26 cellular contexts compared by ENCODE assay signal in the genomic region with DNA sequence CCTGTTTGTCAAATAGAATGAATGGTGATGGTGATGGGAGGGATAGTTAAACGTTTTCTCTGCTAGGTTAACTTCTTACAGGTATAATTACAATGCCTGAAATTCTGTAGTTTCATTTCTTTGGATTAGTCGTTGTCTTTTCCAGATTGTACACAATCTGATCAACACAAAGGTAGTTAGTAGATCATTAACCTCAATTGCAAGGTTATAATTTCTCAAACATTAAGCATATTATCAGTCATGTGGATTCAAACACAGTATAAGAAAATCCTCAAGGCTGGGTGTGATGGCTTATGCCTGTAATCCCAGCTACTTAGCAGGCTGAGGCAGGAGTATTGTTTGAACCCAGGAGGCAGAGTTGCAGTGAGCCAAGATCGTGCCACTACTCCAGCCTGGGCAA. TPM values are rescaled to one million over a fixed set of nuclear protein-coding genes. Genes with fewer than 3 reads are reported as not detected.
DNase-seq lines count a peak whose midpoint lies in the region; FAIRE-seq and TF ChIP-seq lines count a peak whose summit lies in the region.
"Had no signal": no experiment of that assay in that cellular context is flagged by ENCODE, and none has a peak within 500 bp of the region (broad histone marks: within the 10 kb centered on the region; RNA-seq: fewer than 3 reads in every experiment).

No MANE protein-coding gene starts in this region.

- H3K14ac ChIP-seq in H1 (ENCODE audit: insufficient read length) = no peak overlapping the region

- peak overlapping the region; percentile 42 to 92 (median 53) for H3K27ac Mint-ChIP-seq in nephron
- H3K27ac Mint-ChIP-seq: activated naive CD4-positive, alpha-beta T cell treated with anti-CD3 and anti-CD28 coated beads for 36 hours; activated T-cell treated with anti-CD3 and anti-CD28 coated beads, Interleukin-2, amount 50 U/mL, for 72 hours; T-helper 2 cell treated with Interferon-gamma antibody and Interleukin-4, amounts not matched to agents 5 μg/mL and 100 μg/mL, for 36 hours had no signal

- H3K9me3 Mint-ChIP-seq in nephron = no peaks in the 10 kb centered on the region
- H3K9me3 Mint-ChIP-seq: activated naive CD4-positive, alpha-beta T cell treated with anti-CD3 and anti-CD28 coated beads for 36 hours; activated T-cell treated with anti-CD3 and anti-CD28 coated beads, Interleukin-2, amount 50 U/mL, for 72 hours; immature natural killer cell; naive B cell; T-helper 2 cell treated with Interferon-gamma antibody and Interleukin-4, amounts not matched to agents 5 μg/mL and 100 μg/mL, for 36 hours had no signal

- peaks cover 76% of the 10 kb centered on the region for H3K36me3 Mint-ChIP-seq in nephron (ENCODE audit: low read depth)

- H4K91ac ChIP-seq in H1 (replicated peaks; ENCODE audit: insufficient read length, low read length) = no peak overlapping the region

- TF ChIP-seq CTCF in H1 (IDR thresholded peaks at IDR 0.05; ENCODE audit: control extremely low read depth in 1 of 3, insufficient read depth in 1 of 3, low read depth in 1 of 3, low read length in 3 of 3) (no peak), nephron (IDR thresholded peaks at IDR 0.05; ENCODE audit: unreplicated experiment in 3 of 3) (no peak), transverse colon (IDR thresholded peaks at IDR 0.05) (no peak)

- POLR2A ChIA-PET in H1 (lab: Charles Lee; ENCODE audit: partially characterized antibody) = interaction anchor here (0.6 to 15.0 kb wide), 8 partner anchors 6 to 281 kb away, joined by 3 to 124 read pairs (median 4); no protein-coding TSS in a partner anchor
- POLR2A ChIA-PET in HEK293T (lab: Yijun Ruan, JAX) = no interaction called here

- H4K20me1 ChIP-seq in H1 (replicated peaks in 1 of 2; ENCODE audit: control insufficient read depth in 1 of 2, insufficient read depth in 2 of 2, low read length in 2 of 2) = peaks cover 0 to 1% of the 10 kb centered on the region in 2 experiments

- intact Hi-C loops in transverse colon (cut with DNase I; ENCODE audit: low total_unique reads) = no loop called here

- H3K27me3 Mint-ChIP-seq in nephron (ENCODE audit: low read depth) = no peaks in the 10 kb centered on the region
- H3K27me3 Mint-ChIP-seq: naive B cell had no signal

- H4K8ac ChIP-seq in H1 (ENCODE audit: extremely low read depth, insufficient read depth, low read length) = no peak overlapping the region

- peak; percentile 32 for FAIRE-seq in H1 (lab: Jason Lieb, UNC)
- FAIRE-seq: frontal cortex had no signal

- H2BK15ac ChIP-seq in H1 (ENCODE audit: low read length) = no peak overlapping the region

- H2BK120ac ChIP-seq in H1 (replicated peaks; ENCODE audit: low read depth, low read length) = no peak overlapping the region

- WGBS in H1 (ENCODE audit: extremely low coverage in 1 of 2, insufficient coverage in 1 of 2, insufficient read length in 1 of 2, insufficient replicate concordance in 2 of 2, low coverage in 1 of 2, low lambda C conversion rate in 2 of 2, missing lambda C conversion rate in 1 of 2), 2 experiments = 96% methylated on average over 3 of the region's 3 CpGs; no CpG with 5 or more reads in 1 of the 2 experiments
- WGBS in transverse colon (ENCODE audit: low coverage in 1 of 2), 2 donors = 44 to 51% methylated on average over 3 of the region's 3 CpGs

- H3K4me3 Mint-ChIP-seq in nephron = no peak overlapping the region
- H3K4me3 Mint-ChIP-seq: activated naive CD4-positive, alpha-beta T cell treated with anti-CD3 and anti-CD28 coated beads for 36 hours; activated T-cell treated with anti-CD3 and anti-CD28 coated beads, Interleukin-2, amount 50 U/mL, for 72 hours; immature natural killer cell; naive B cell; T-helper 2 cell treated with Interferon-gamma antibody and Interleukin-4, amounts not matched to agents 5 μg/mL and 100 μg/mL, for 36 hours had no signal

- no peak overlapping the region for H4K5ac ChIP-seq in H1 (ENCODE audit: insufficient read length, low read depth, low read length)

- no peak overlapping the region for H3K4me2 ChIP-seq in H1 (ENCODE audit: insufficient read depth in 1 of 2, low read depth in 2 of 2, low read length in 2 of 2)
- H3K4me2 ChIP-seq: KMS-11, smooth muscle cell had no signal

- H3K79me2 ChIP-seq in H1 (ENCODE audit: control insufficient read depth in 1 of 2, insufficient read depth in 2 of 2, low read length in 2 of 2) = no peaks in the 10 kb centered on the region

- no peak overlapping the region for H3K56ac ChIP-seq in H1 (replicated peaks; ENCODE audit: insufficient read length, low read depth, low read length)

- peak overlapping the region; percentile 71 for H3K27ac ChIP-seq in angular gyrus (ENCODE audit: low read depth, low read length)
- H3K27ac ChIP-seq in H1 (ENCODE audit: low read depth, low read length) = no peak overlapping the region
- H3K27ac ChIP-seq in transverse colon = peak overlapping the region; percentile 8 to 55 (median 53)
- H3K27ac ChIP-seq: C4-2B, KMS-11 had no signal

- H3K18ac ChIP-seq in H1 (ENCODE audit: extremely low read depth, low read length) = no peak overlapping the region

- H3K4me3 ChIP-seq in H1 (ENCODE audit: extremely low read depth in 1 of 4, insufficient read depth in 2 of 4, low read depth in 3 of 4, low read length in 4 of 4) = no peak overlapping the region
- H3K4me3 ChIP-seq in transverse colon = no peak overlapping the region
- H3K4me3 ChIP-seq: smooth muscle cell had no signal

- no peak overlapping the region for H2AFZ ChIP-seq in H1 (ENCODE audit: low read length)

- no peak overlapping the region for H2BK20ac ChIP-seq in H1 (ENCODE audit: low read length)

- H3K27me3 ChIP-seq in H1 (replicated peaks in 1 of 4; ENCODE audit: control insufficient read depth in 3 of 4, extremely low read depth in 1 of 4, insufficient read depth in 3 of 4, low read length in 3 of 4) (no peaks in the 10 kb centered on the region), transverse colon (no peaks in the 10 kb centered on the region)

- H2BK5ac ChIP-seq in H1 (ENCODE audit: low read depth, low read length) = no peak overlapping the region

- DNase-seq in H1 (ENCODE audit: low read depth in 1 of 2, low spot score in 2 of 2) (no peak), transverse colon (no peak), HEK293T (ENCODE audit: extremely low spot score) (no peak), dermis blood vessel endothelial cell (no peak)
- no peak for DNase-seq in activated CD8-positive, alpha-beta memory T cell treated with anti-CD3 and anti-CD28 coated beads, Interleukin-2, amount 50 U/mL, for 4 hours
- DNase-seq: activated CD4-positive, alpha-beta T cell treated with anti-CD3 and anti-CD28 coated beads for 4 hours; activated naive CD4-positive, alpha-beta T cell treated with anti-CD3 and anti-CD28 coated beads for 36 hours; activated T-cell treated with anti-CD3 and anti-CD28 coated beads, Interleukin-2, amount 50 U/mL, for 72 hours; Caco-2; DND-41; HCEC 1CT; immature natural killer cell; naive B cell; NCI-H1436 treated with DMSO at 0.1 percent for 48 hours; NCI-H2107; PC-3; retina; SHP77; stimulated activated CD4-positive, alpha-beta T cell treated with anti-CD3 and anti-CD28 coated beads, Interleukin-2, amount 100 ng/mL, for 24 hours had no signal

- peaks cover 20% of the 10 kb centered on the region for H3K4me1 Mint-ChIP-seq in nephron
- H3K4me1 Mint-ChIP-seq: immature natural killer cell, naive B cell had no signal

- H2AK5ac ChIP-seq in H1 (ENCODE audit: low read depth, low read length) = no peak overlapping the region

- H3K9me3 ChIP-seq in H1 (ENCODE audit: insufficient read depth in 2 of 2, low read depth in 1 of 2, low read length in 1 of 2) (no peaks in the 10 kb centered on the region), transverse colon (no peaks in the 10 kb centered on the region)
- H3K9me3 ChIP-seq: Caco-2 had no signal

- no peak overlapping the region for H2BK12ac ChIP-seq in H1 (ENCODE audit: low read depth, low read length)

- H3K9ac ChIP-seq in H1 (replicated peaks in 1 of 4; ENCODE audit: extremely low read depth in 1 of 4, low read depth in 3 of 4, low read length in 3 of 4) = no peak overlapping the region
- H3K9ac ChIP-seq: KMS-11 had no signal

- TF ChIP-seq RAD21 in H1 (IDR thresholded peaks at IDR 0.05 in 1 of 2, conservative IDR thresholded peaks at IDR 0.05 in 1 of 2; ENCODE audit: low read depth in 2 of 2, low read length in 2 of 2) = no peak

- no peak for TF ChIP-seq EP300 in H1 (IDR thresholded peaks at IDR 0.05; ENCODE audit: borderline replicate concordance in 1 of 2, low read depth in 2 of 2, low read length in 2 of 2)
- no peak for TF ChIP-seq EP300 in transverse colon (IDR thresholded peaks at IDR 0.05; ENCODE audit: low read depth)

- in situ Hi-C loops in transverse colon (cut with MboI; ENCODE audit: low pct_ligation_motif_present in 1 of 4, low pct_unique_long_range_greater_than_20kb in 1 of 4, low sequenced_read_pairs in 3 of 4) = no loop called here

- peaks cover 23 to 91% (median 58%) of the 10 kb centered on the region in 4 experiments for H3K36me3 ChIP-seq in H1 (ENCODE audit: control insufficient read depth in 2 of 4, insufficient read depth in 4 of 4, low read length in 3 of 4)
- H3K36me3 ChIP-seq in transverse colon = peaks cover 0 to 12% (median 5%) of the 10 kb centered on the region in 4 donors

- H3K79me1 ChIP-seq in H1 (ENCODE audit: low read depth, low read length) = no peaks in the 10 kb centered on the region

- H3K23ac ChIP-seq in H1 (ENCODE audit: insufficient read length) = no peak overlapping the region

- no peaks in the 10 kb centered on the region for H3K4me1 ChIP-seq in H1 (replicated peaks in 1 of 4; ENCODE audit: control insufficient read depth in 3 of 4, insufficient read depth in 4 of 4, low read length in 3 of 4)
- H3K4me1 ChIP-seq in transverse colon = peaks cover 11 to 45% (median 33%) of the 10 kb centered on the region in 4 donors
- H3K4me1 ChIP-seq: Caco-2 had no signal

- CTCF ChIA-PET in H1 (lab: Charles Lee; ENCODE audit: partially characterized antibody) = interaction anchor here (0.9 kb wide), 1 partner anchor 19 kb away, joined by 3 read pairs; no protein-coding TSS in a partner anchor
- CTCF ChIA-PET in HEK293T (lab: Yijun Ruan, JAX) = no interaction called here

- H3K23me2 ChIP-seq in H1 (ENCODE audit: low read depth, low read length) = no peaks in the 10 kb centered on the region

- no peak for TF ChIP-seq POLR2A in H1 (IDR thresholded peaks at IDR 0.05; ENCODE audit: control extremely low read depth in 1 of 2, low read depth in 2 of 2, low read length in 2 of 2)
- no peak for TF ChIP-seq POLR2A in transverse colon (IDR thresholded peaks at IDR 0.05)

- no peak overlapping the region for H3K4ac ChIP-seq in H1 (replicated peaks; ENCODE audit: insufficient read length, low read depth, low read length)

RNA-seq across cellular contexts. Expression of a gene that starts 20.6 kb away (rescaled TPM):
- 0.17 TPM in 1 of 2 replicates, not detected in the other for total RNA-seq in H1 (2021; fragmentation: NEBNext Ultra II Directional; extraction: Animal tissue kit (Norgen Biotek cat#: 25700))
- 0.06 TPM in 1 of 2 replicates, not detected in the other for polyA plus RNA-seq in H1 (2011; rRNA removed)
- polyA plus RNA-seq in H1 (2011; cell fraction: cytosol; rRNA removed) = 0.45 TPM
- polyA plus RNA-seq in H1 (2011; cell fraction: nucleus; rRNA removed) = not detected
- not detected in 4 replicates for polyA plus RNA-seq in H1 (2012, experiment 1 of 2)
- polyA plus RNA-seq in H1 (2012, experiment 2 of 2) = not detected
- polyA plus RNA-seq in H1 (2013, experiment 1 of 2) = 0.08 TPM
- polyA plus RNA-seq in H1 (2013, experiment 2 of 2) = 0.06 TPM
- polyA minus RNA-seq in H1 (2011; rRNA and poly(A)+ RNA removed) = 0.12 TPM in 1 of 2 replicates, not detected in the other
- not detected for polyA minus RNA-seq in H1 (2011; cell fraction: cytosol; rRNA and poly(A)+ RNA removed)
- polyA minus RNA-seq in H1 (2011; cell fraction: nucleus; rRNA and poly(A)+ RNA removed) = 0.20 TPM
- total RNA-seq in transverse colon (10 to 100 TPM; 24.9 to 95.5 (median 43.8) TPM), dermis blood vessel endothelial cell (16.4 and 21.4 TPM in 2 replicates)
- total RNA-seq: activated naive CD4-positive, alpha-beta T cell treated with anti-CD3 and anti-CD28 coated beads for 36 hours; activated T-cell treated with anti-CD3 and anti-CD28 coated beads, Interleukin-2, amount 50 U/mL, for 72 hours had no signal
- polyA plus RNA-seq: immature natural killer cell had no signal

RNA-seq across cellular contexts. Expression of a gene that starts 31.0 kb away (rescaled TPM):
- total RNA-seq in H1 (2021; fragmentation: NEBNext Ultra II Directional; extraction: Animal tissue kit (Norgen Biotek cat#: 25700)) = 397 and 402 TPM in 2 replicates
- 93.1 and 147 TPM in 2 replicates for polyA plus RNA-seq in H1 (2011; rRNA removed)
- 147 TPM for polyA plus RNA-seq in H1 (2011; cell fraction: cytosol; rRNA removed)
- 97.4 TPM for polyA plus RNA-seq in H1 (2011; cell fraction: nucleus; rRNA removed)
- polyA plus RNA-seq in H1 (2012, experiment 1 of 2) = 262 to 316 TPM (median 294 TPM) in 4 replicates
- 36.2 TPM for polyA plus RNA-seq in H1 (2012, experiment 2 of 2)
- polyA plus RNA-seq in H1 (2013, experiment 1 of 2) = 165 TPM
- polyA plus RNA-seq in H1 (2013, experiment 2 of 2) = 156 TPM
- polyA minus RNA-seq in H1 (2011; rRNA and poly(A)+ RNA removed) = 297 and 391 TPM in 2 replicates
- polyA minus RNA-seq in H1 (2011; cell fraction: cytosol; rRNA and poly(A)+ RNA removed) = 150 TPM
- 219 TPM for polyA minus RNA-seq in H1 (2011; cell fraction: nucleus; rRNA and poly(A)+ RNA removed)
- total RNA-seq in transverse colon (100 to 1,000 TPM in 1 of 4 donors, 10 to 100 TPM in 3; 40.4 to 117 (median 67.7) TPM), dermis blood vessel endothelial cell (193 and 244 TPM in 2 replicates)

RNA-seq across cellular contexts. Expression of a gene that starts 31.6 kb away (rescaled TPM):
- total RNA-seq in H1 (2021; fragmentation: NEBNext Ultra II Directional; extraction: Animal tissue kit (Norgen Biotek cat#: 25700)) = 54.1 and 68.0 TPM in 2 replicates
- polyA plus RNA-seq in H1 (2011; rRNA removed) = 33.5 and 74.2 TPM in 2 replicates
- 86.7 TPM for polyA plus RNA-seq in H1 (2011; cell fraction: cytosol; rRNA removed)
- 14.5 TPM for polyA plus RNA-seq in H1 (2011; cell fraction: nucleus; rRNA removed)
- polyA plus RNA-seq in H1 (2012, experiment 1 of 2) = 74.2 to 105 TPM (median 79.3 TPM) in 4 replicates
- 71.6 TPM for polyA plus RNA-seq in H1 (2012, experiment 2 of 2)
- 80.0 TPM for polyA plus RNA-seq in H1 (2013, experiment 1 of 2)
- polyA plus RNA-seq in H1 (2013, experiment 2 of 2) = 82.3 TPM
- 18.8 and 20.6 TPM in 2 replicates for polyA minus RNA-seq in H1 (2011; rRNA and poly(A)+ RNA removed)
- polyA minus RNA-seq in H1 (2011; cell fraction: cytosol; rRNA and poly(A)+ RNA removed) = 13.5 TPM
- polyA minus RNA-seq in H1 (2011; cell fraction: nucleus; rRNA and poly(A)+ RNA removed) = 20.0 TPM
- 10 to 100 TPM in 3 of 4 donors, 1 to 10 TPM in 1; 3.4 to 72.9 (median 34.5) TPM for total RNA-seq in transverse colon
- total RNA-seq in dermis blood vessel endothelial cell = 39.1 and 51.4 TPM in 2 replicates

Comparison
In these comparisons a context has a peak if more than half of its experiments do, and no peak if none do; other contexts are left out.
1. RNA of a gene that starts 20.6 kb away (total RNA-seq): 24.9 to 95.5 TPM in transverse colon and 16.4 to 21.4 TPM in dermis blood vessel endothelial cell; 0.17 TPM in H1; every median in the first group is over 10 times any median in the second.